In the genomic region with DNA sequence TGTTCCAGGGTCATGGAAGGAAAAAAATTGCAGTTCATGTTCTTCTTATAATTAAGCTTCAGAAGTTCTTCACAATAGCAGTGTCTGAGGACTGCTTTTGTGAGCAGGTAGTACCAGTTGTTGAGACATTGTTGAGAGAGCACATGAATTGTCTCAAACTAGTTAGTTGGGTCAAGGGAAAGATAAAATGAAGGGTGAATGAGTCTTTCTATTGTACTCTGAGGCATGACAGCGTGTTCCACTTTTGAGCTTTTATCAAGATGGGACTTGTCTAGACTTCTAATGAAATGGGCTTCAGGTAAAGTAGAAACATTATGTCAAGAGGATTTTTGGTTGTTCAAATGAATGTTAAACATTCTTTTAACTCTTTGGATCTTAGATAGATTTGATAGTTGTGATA, we compare ENCODE assay signal across 14 cellular contexts. TPM values are rescaled to one million over a fixed set of nuclear protein-coding genes. Genes with fewer than 3 reads are reported as not detected.
DNase-seq lines count a peak whose midpoint lies in the region; ATAC-seq and TF ChIP-seq lines count a peak whose summit lies in the region.
"Had no signal": no experiment of that assay in that cellular context is flagged by ENCODE, and none has a peak within 500 bp of the region (broad histone marks: within the 10 kb centered on the region; RNA-seq: fewer than 3 reads in every experiment).

No MANE protein-coding gene starts in this region.

- H3K36me3 ChIP-seq in CD8-positive, alpha-beta memory T cell (ENCODE audit: insufficient read depth, low read length): no peaks in the 10 kb centered on the region
- no peaks in the 10 kb centered on the region for H3K36me3 ChIP-seq in neural progenitor cell
- H3K36me3 ChIP-seq in left lung: no peaks in the 10 kb centered on the region

- TF ChIP-seq CTCF in brain (conservative IDR thresholded peaks at IDR 0.05) (no peak), neural progenitor cell (IDR thresholded peaks at IDR 0.05) (no peak), left lung (IDR thresholded peaks at IDR 0.05) (no peak)

- H3K27ac Mint-ChIP-seq in CD8-positive, alpha-beta memory T cell: peak overlapping the region in 4 of 8 donors; percentile 22 to 53 (median 48)
- H3K27ac Mint-ChIP-seq in IgD-negative memory B cell (peak overlapping the region in 2 of 3 donors; percentile 4 to 71), brain (peak overlapping the region; percentile 24 to 86 (median 79)), neural progenitor cell (peak overlapping the region; percentile 61)
- H3K27ac Mint-ChIP-seq: GM23338 had no signal

- H3K4me1 ChIP-seq in CD8-positive, alpha-beta memory T cell (ENCODE audit: insufficient read depth, low read length): peaks cover 23% of the 10 kb centered on the region
- peaks cover 10% of the 10 kb centered on the region for H3K4me1 ChIP-seq in neural progenitor cell
- H3K4me1 ChIP-seq in left lung: peaks cover 13 to 36% of the 10 kb centered on the region in 2 donors

- no peak overlapping the region for H2AFZ ChIP-seq in neural progenitor cell (replicated peaks)
- H2AFZ ChIP-seq: GM23338 had no signal

- no peaks in the 10 kb centered on the region for H3K9me3 ChIP-seq in CD8-positive, alpha-beta memory T cell (ENCODE audit: low read length)
- no peaks in the 10 kb centered on the region for H3K9me3 ChIP-seq in neural progenitor cell (ENCODE audit: low read depth)
- H3K9me3 ChIP-seq in left lung: no peaks in the 10 kb centered on the region

- ATAC-seq in left lung: no peak
- ATAC-seq: GM23338 had no signal

- H3K27me3 Mint-ChIP-seq in CD8-positive, alpha-beta memory T cell: no peaks in the 10 kb centered on the region
- H3K27me3 Mint-ChIP-seq in IgD-negative memory B cell (no peaks in the 10 kb centered on the region), brain (no peaks in the 10 kb centered on the region), neural progenitor cell (ENCODE audit: insufficient read depth, low read depth) (peaks cover 2% of the 10 kb centered on the region)

- H3K4me1 Mint-ChIP-seq in CD8-positive, alpha-beta memory T cell: peaks cover 38 to 61% (median 55%) of the 10 kb centered on the region in 3 donors
- peaks cover 21 to 35% (median 26%) of the 10 kb centered on the region in 3 donors for H3K4me1 Mint-ChIP-seq in IgD-negative memory B cell
- H3K4me1 Mint-ChIP-seq in brain: peaks cover 55% of the 10 kb centered on the region
- H3K4me1 Mint-ChIP-seq in neural progenitor cell: peaks cover 12% of the 10 kb centered on the region

- H3K4me3 ChIP-seq in CD8-positive, alpha-beta memory T cell (ENCODE audit: low read length): no peak overlapping the region
- no peak overlapping the region for H3K4me3 ChIP-seq in neural progenitor cell
- H3K4me3 ChIP-seq in left lung: no peak overlapping the region
- H3K4me3 ChIP-seq: BLaER1, GM23338 had no signal

- H3K27ac ChIP-seq in CD8-positive, alpha-beta memory T cell (ENCODE audit: low read depth, low read length): no peak overlapping the region
- H3K27ac ChIP-seq in neural progenitor cell (no peak overlapping the region), left lung (no peak overlapping the region)
- H3K27ac ChIP-seq: BLaER1 had no signal

- H3K27me3 ChIP-seq in CD8-positive, alpha-beta memory T cell (ENCODE audit: insufficient read depth, low read length, poor library complexity, severe bottlenecking): no peaks in the 10 kb centered on the region
- H3K27me3 ChIP-seq in neural progenitor cell (no peaks in the 10 kb centered on the region), left lung (no peaks in the 10 kb centered on the region)
- H3K27me3 ChIP-seq: BLaER1 had no signal

- no peaks in the 10 kb centered on the region for H3F3A ChIP-seq in neural progenitor cell (ENCODE audit: low read depth)

- CTCF ChIA-PET in CD8-positive, alpha-beta memory T cell (lab: Charles Lee): no interaction called here

- no peaks in the 10 kb centered on the region for H3K9me3 Mint-ChIP-seq in CD8-positive, alpha-beta memory T cell
- H3K9me3 Mint-ChIP-seq in IgD-negative memory B cell (no peaks in the 10 kb centered on the region), brain (peaks cover 0 to 15% (median 2%) of the 10 kb centered on the region in 5 experiments), neural progenitor cell (peaks cover 5% of the 10 kb centered on the region)

- H3K79me2 ChIP-seq in neural progenitor cell (ENCODE audit: low read depth): peaks cover 97% of the 10 kb centered on the region

- no peak overlapping the region for H3K9ac ChIP-seq in neural progenitor cell
- H3K9ac ChIP-seq: BLaER1 had no signal

- H3K36me3 Mint-ChIP-seq in CD8-positive, alpha-beta memory T cell: peaks cover 3 to 35% (median 6%) of the 10 kb centered on the region in 3 donors
- H3K36me3 Mint-ChIP-seq in IgD-negative memory B cell (peaks cover 3% of the 10 kb centered on the region), brain (peaks cover 64% of the 10 kb centered on the region), neural progenitor cell (peaks cover 16% of the 10 kb centered on the region)

- intact Hi-C loops in left lung (cut with DNase I): no loop called here

- DNase-seq in CD8-positive, alpha-beta memory T cell: no peak
- DNase-seq in neural progenitor cell (ENCODE audit: low spot score) (no peak), NCI-H2227 (lab: John Stamatoyannopoulos, UW; ENCODE audit: unreplicated experiment) (no peak), RKO (ENCODE audit: low spot score) (no peak), left lung (no peak)
- DNase-seq in stimulated activated naive CD4-positive, alpha-beta T cell (lab: John Stamatoyannopoulos, UW): no peak
- DNase-seq: NCI-H526 treated with DMSO at 0.1 percent for 48 hours; posterior cingulate gyrus; SHP77 treated with DMSO at 0.1 percent for 48 hours; stimulated activated CD8-positive, alpha-beta memory T cell treated with anti-CD3 and anti-CD28 coated beads, Interleukin-4, amount 100 ng/mL, for 48 hours had no signal

- POLR2A ChIA-PET in CD8-positive, alpha-beta memory T cell (lab: Charles Lee): interaction anchor here (0.5 to 1.0 kb wide), 2 partner anchors 37 to 445 kb away, joined by 5 to 9 read pairs; no protein-coding TSS in a partner anchor

- peak overlapping the region in 5 of 7 donors; percentile 9 to 57 (median 36) for H3K4me3 Mint-ChIP-seq in CD8-positive, alpha-beta memory T cell
- H3K4me3 Mint-ChIP-seq in IgD-negative memory B cell: no peak overlapping the region
- H3K4me3 Mint-ChIP-seq in brain: peak overlapping the region in 4 of 5 experiments; percentile 42 to 73 (median 66)
- H3K4me3 Mint-ChIP-seq in neural progenitor cell: no peak overlapping the region
- H3K4me3 Mint-ChIP-seq: GM23338 had no signal

- H4K20me1 ChIP-seq in neural progenitor cell (ENCODE audit: low read depth): no peaks in the 10 kb centered on the region

- no peak overlapping the region for H3K4me2 ChIP-seq in neural progenitor cell
- H3K4me2 ChIP-seq: GM23338 had no signal

RNA-seq across cellular contexts. Expression of a gene that starts 26.0 kb away (rescaled TPM):
- 10 to 100 TPM; 21.8 to 23.6 TPM for total RNA-seq in CD8-positive, alpha-beta memory T cell
- polyA plus RNA-seq in CD8-positive, alpha-beta memory T cell: 32.8 TPM
- polyA plus RNA-seq in IgD-negative memory B cell (27.1 TPM), brain (ENCODE audit: insufficient read depth, low read depth, low replicate concordance) (16.7 TPM)
- total RNA-seq in neural progenitor cell (ENCODE audit: low replicate concordance) (21.3 and 27.3 TPM in 2 replicates), left lung (10 to 100 TPM; 27.6 to 29.8 TPM)

Comparison
In these comparisons a context has a peak if more than half of its experiments do, and no peak if none do; other contexts are left out.
1. H3K4me3 Mint-ChIP-seq: peak in CD8-positive, alpha-beta memory T cell (5 of 7) and brain (4 of 5); none in IgD-negative memory B cell (0 of 4) and neural progenitor cell (single experiment).